18 cellular contexts compared by ENCODE assay signal in genomic region chr6:1735239-1735803, GRCh38.
"Had no signal": no experiment of that assay in that cellular context is flagged by ENCODE, and none has a peak within 500 bp of the region (broad histone marks: within the 10 kb centered on the region; RNA-seq: fewer than 3 reads in every experiment).

No MANE protein-coding gene starts in this region.

- H3K36me3 ChIP-seq: cardiac muscle cell, left lung, right atrium auricular region, upper lobe of right lung had no signal

- DNase-seq: activated B cell treated with CpG ODN at 0.5 μM for 24 hours; activated CD4-positive, alpha-beta T cell treated with anti-CD3 and anti-CD28 coated beads for 48 hours; activated CD8-positive, alpha-beta memory T cell treated with anti-CD3 and anti-CD28 coated beads, Interleukin-2, amount 50 U/mL, for 4 hours; activated CD8-positive, alpha-beta T cell treated with anti-CD3 and anti-CD28 coated beads, Interleukin-2, amount 10 ng/mL, durations not matched to agents 7 days and 5 days; activated gamma-delta T cell; activated T-cell treated with anti-CD3 and anti-CD28 coated beads, Interleukin-2, amount 50 U/mL, for 48 hours; left lung; natural killer cell; stimulated activated CD4-positive, alpha-beta T cell treated with anti-CD3 and anti-CD28 coated beads, Interleukin-4, amount 100 ng/mL, for 24 hours; stimulated activated naive CD4-positive, alpha-beta T cell treated with Interleukin-2 at 50 U/mL for 16 hours; upper lobe of right lung had no signal

- H3K4me1 ChIP-seq: left lung, right atrium auricular region, upper lobe of right lung had no signal

- H3K27me3 ChIP-seq: left lung, right atrium auricular region, upper lobe of right lung had no signal

- H3K36me3 Mint-ChIP-seq: natural killer cell had no signal

- H3K27ac Mint-ChIP-seq: activated B cell treated with CpG ODN at 0.5 μM for 24 hours; activated CD8-positive, alpha-beta T cell treated with anti-CD3 and anti-CD28 coated beads, Interleukin-2, amount 10 ng/mL, durations not matched to agents 7 days and 5 days; memory B cell; natural killer cell; T-helper 2 cell treated with Interferon-gamma antibody and Interleukin-4, amounts not matched to agents 5 μg/mL and 100 μg/mL, for 36 hours had no signal

- H3K4me3 Mint-ChIP-seq: activated B cell treated with CpG ODN at 0.5 μM for 24 hours; activated CD8-positive, alpha-beta T cell treated with anti-CD3 and anti-CD28 coated beads, Interleukin-2, amount 10 ng/mL, durations not matched to agents 7 days and 5 days; memory B cell; natural killer cell; T-helper 2 cell treated with Interferon-gamma antibody and Interleukin-4, amounts not matched to agents 5 μg/mL and 100 μg/mL, for 36 hours had no signal

- H3K4me3 ChIP-seq: cardiac muscle cell, left lung, right atrium auricular region, skin epidermis, upper lobe of right lung had no signal

- H3K4me1 Mint-ChIP-seq: natural killer cell had no signal

- H3K27me3 Mint-ChIP-seq: activated B cell treated with CpG ODN at 0.5 μM for 24 hours, memory B cell had no signal

- FAIRE-seq: islet of Langerhans had no signal

- H3K27ac ChIP-seq: cardiac muscle cell, left lung, right atrium auricular region, skin epidermis, upper lobe of right lung had no signal

- H3K9me3 Mint-ChIP-seq: T-helper 2 cell treated with Interferon-gamma antibody and Interleukin-4, amounts not matched to agents 5 μg/mL and 100 μg/mL, for 36 hours had no signal

- H3K9me3 ChIP-seq: upper lobe of right lung had no signal

- ATAC-seq: activated CD8-positive, alpha-beta T cell treated with anti-CD3 and anti-CD28 coated beads, Interleukin-2, amount 10 ng/mL, durations not matched to agents 7 days and 5 days; activated naive CD4-positive, alpha-beta T cell treated with anti-CD3 and anti-CD28 coated beads, Interleukin-2, amount 50 U/mL, for 72 hours; left lung; natural killer cell; upper lobe of right lung had no signal
